Comparison of ENCODE assay signal across 9 cellular contexts in genomic region chr11:2089536-2090165, GRCh38. TPM values are rescaled to one million over a fixed set of nuclear protein-coding genes. Genes with fewer than 3 reads are reported as not detected.
DNase-seq lines count a peak whose midpoint lies in the region; ATAC-seq lines count a peak whose summit lies in the region.
"Had no signal": no experiment of that assay in that cellular context is flagged by ENCODE, and none has a peak within 500 bp of the region (broad histone marks: within the 10 kb centered on the region; RNA-seq: fewer than 3 reads in every experiment).

No MANE protein-coding gene starts in this region.

- H3K27ac ChIP-seq in naive thymus-derived CD4-positive, alpha-beta T cell (ENCODE audit: low read depth, low read length) = no peak overlapping the region

- H3K9me3 Mint-ChIP-seq in activated naive CD8-positive, alpha-beta T cell treated with anti-CD3 and anti-CD28 coated beads, Interleukin-2, amount 10 ng/mL, durations not matched to agents 7 days and 5 days = peaks cover 1% of the 10 kb centered on the region
- peaks cover 0 to 6% (median under 1%) of the 10 kb centered on the region in 11 donors for H3K9me3 Mint-ChIP-seq in naive thymus-derived CD4-positive, alpha-beta T cell

- peaks cover 8 to 15% of the 10 kb centered on the region in 2 donors for H3K4me1 ChIP-seq in naive thymus-derived CD4-positive, alpha-beta T cell (ENCODE audit: control insufficient read depth in 2 of 2, insufficient read depth in 2 of 2, low read length in 2 of 2)

- peak; percentile 34 for ATAC-seq in activated naive CD8-positive, alpha-beta T cell treated with anti-CD3 and anti-CD28 coated beads, Interleukin-2, amount 10 ng/mL, durations not matched to agents 7 days and 5 days (ENCODE audit: low read depth)
- peak; percentile 70 for ATAC-seq in naive thymus-derived CD4-positive, alpha-beta T cell
- ATAC-seq in GM21367 (IDR thresholded peaks at IDR 0.05; ENCODE audit: unreplicated experiment) (no peak), GM21423 (IDR thresholded peaks at IDR 0.05; ENCODE audit: unreplicated experiment) (no peak)

- POLR2A ChIA-PET in activated naive CD8-positive, alpha-beta T cell treated with anti-CD3 and anti-CD28 coated beads, Interleukin-2, amount 10 ng/mL, durations not matched to agents 7 days and 5 days (lab: Charles Lee) = no interaction called here
- POLR2A ChIA-PET in naive thymus-derived CD4-positive, alpha-beta T cell (lab: Charles Lee) = no interaction called here

- peaks cover 5% of the 10 kb centered on the region for H3K27me3 Mint-ChIP-seq in activated naive CD8-positive, alpha-beta T cell treated with anti-CD3 and anti-CD28 coated beads, Interleukin-2, amount 10 ng/mL, durations not matched to agents 7 days and 5 days
- H3K27me3 Mint-ChIP-seq in naive thymus-derived CD4-positive, alpha-beta T cell = peaks cover 0 to 10% (median 5%) of the 10 kb centered on the region in 5 donors

- DNase-seq in activated CD4-positive, alpha-beta T cell treated with anti-CD3 and anti-CD28 coated beads for 24 hours (ENCODE audit: low read depth in 2 of 2) = peak; percentile 17 to 19
- no peak for DNase-seq in activated CD4-positive, alpha-beta T cell treated with anti-CD3 and anti-CD28 coated beads for 1 hour
- DNase-seq in NCI-H526 treated with DMSO at 0.1 percent for 48 hours (lab: John Stamatoyannopoulos, UW) (peak; percentile 21), GM19240 (ENCODE audit: insufficient read length, low spot score) (no peak)
- peak; percentile 36 for DNase-seq in activated naive CD8-positive, alpha-beta T cell treated with anti-CD3 and anti-CD28 coated beads, Interleukin-2, amount 10 ng/mL, durations not matched to agents 7 days and 5 days
- DNase-seq in naive thymus-derived CD4-positive, alpha-beta T cell = peak in 2 of 9 donors; percentile 20 to 25

- no peaks in the 10 kb centered on the region for H3K36me3 Mint-ChIP-seq in activated naive CD8-positive, alpha-beta T cell treated with anti-CD3 and anti-CD28 coated beads, Interleukin-2, amount 10 ng/mL, durations not matched to agents 7 days and 5 days
- peaks cover 0 to 6% (median 0%) of the 10 kb centered on the region in 5 donors for H3K36me3 Mint-ChIP-seq in naive thymus-derived CD4-positive, alpha-beta T cell

- no peaks in the 10 kb centered on the region for H3K27me3 ChIP-seq in naive thymus-derived CD4-positive, alpha-beta T cell (ENCODE audit: control insufficient read depth in 2 of 2, insufficient read depth in 2 of 2, low read length in 2 of 2)

- no peaks in the 10 kb centered on the region for H3K9me3 ChIP-seq in naive thymus-derived CD4-positive, alpha-beta T cell (ENCODE audit: control insufficient read depth in 2 of 3, low read length in 3 of 3)

- no peaks in the 10 kb centered on the region for H3K36me3 ChIP-seq in naive thymus-derived CD4-positive, alpha-beta T cell (ENCODE audit: control insufficient read depth in 2 of 3, insufficient read depth in 3 of 3, low read length in 3 of 3)

- CTCF ChIA-PET in naive thymus-derived CD4-positive, alpha-beta T cell (lab: Charles Lee) = no interaction called here

- intact Hi-C loops in naive thymus-derived CD4-positive, alpha-beta T cell (cut with micrococcal nuclease) = no loop called here

- H3K4me1 Mint-ChIP-seq in activated naive CD8-positive, alpha-beta T cell treated with anti-CD3 and anti-CD28 coated beads, Interleukin-2, amount 10 ng/mL, durations not matched to agents 7 days and 5 days = peaks cover 2% of the 10 kb centered on the region
- peaks cover 0 to 18% (median 9%) of the 10 kb centered on the region in 7 donors for H3K4me1 Mint-ChIP-seq in naive thymus-derived CD4-positive, alpha-beta T cell

- no peak overlapping the region for H3K4me3 Mint-ChIP-seq in activated naive CD8-positive, alpha-beta T cell treated with anti-CD3 and anti-CD28 coated beads, Interleukin-2, amount 10 ng/mL, durations not matched to agents 7 days and 5 days
- peak overlapping the region in 1 of 10 donors; percentile 31 for H3K4me3 Mint-ChIP-seq in naive thymus-derived CD4-positive, alpha-beta T cell

- no peak overlapping the region for H3K27ac Mint-ChIP-seq in activated naive CD8-positive, alpha-beta T cell treated with anti-CD3 and anti-CD28 coated beads, Interleukin-2, amount 10 ng/mL, durations not matched to agents 7 days and 5 days
- H3K27ac Mint-ChIP-seq in naive thymus-derived CD4-positive, alpha-beta T cell = peak overlapping the region in 1 of 9 donors; percentile 38

- no peak overlapping the region for H3K4me3 ChIP-seq in naive thymus-derived CD4-positive, alpha-beta T cell (ENCODE audit: low read length)

RNA-seq across cellular contexts. Expression of gene IGF2, which starts 49.5 kb away (rescaled TPM):
- not detected for total RNA-seq in activated naive CD8-positive, alpha-beta T cell treated with anti-CD3 and anti-CD28 coated beads, Interleukin-2, amount 10 ng/mL, durations not matched to agents 7 days and 5 days
- total RNA-seq in naive thymus-derived CD4-positive, alpha-beta T cell = under 1 TPM in 1 of 5 experiments, not detected in 4; 0.36 TPM
- not detected for polyA plus RNA-seq in naive thymus-derived CD4-positive, alpha-beta T cell
- total RNA-seq: T-helper 2 cell treated with Interferon-gamma antibody and Interleukin-4, amounts not matched to agents 100 ng/mL and 5 ng/mL, for 36 hours had no signal

Comparison
In these comparisons a context has a peak if more than half of its experiments do, and no peak if none do; other contexts are left out.
1. DNase-seq: peak in activated CD4-positive, alpha-beta T cell treated with anti-CD3 and anti-CD28 coated beads for 24 hours (2 of 2), NCI-H526 treated with DMSO at 0.1 percent for 48 hours (single experiment) and activated naive CD8-positive, alpha-beta T cell treated with anti-CD3 and anti-CD28 coated beads, Interleukin-2, amount 10 ng/mL, durations not matched to agents 7 days and 5 days (single experiment); none in activated CD4-positive, alpha-beta T cell treated with anti-CD3 and anti-CD28 coated beads for 1 hour (single experiment) and GM19240 (single experiment).
2. ATAC-seq: peak in activated naive CD8-positive, alpha-beta T cell treated with anti-CD3 and anti-CD28 coated beads, Interleukin-2, amount 10 ng/mL, durations not matched to agents 7 days and 5 days (single experiment) and naive thymus-derived CD4-positive, alpha-beta T cell (single experiment); none in GM21367 (single experiment) and GM21423 (single experiment).